ENCODE assay signal across 9 cellular contexts in genomic region chr2:241560181-241560882, GRCh38. TPM values are rescaled to one million over a fixed set of nuclear protein-coding genes. Genes with fewer than 3 reads are reported as not detected.
DNase-seq lines count a peak whose midpoint lies in the region; ATAC-seq and TF ChIP-seq lines count a peak whose summit lies in the region.
"Had no signal": no experiment of that assay in that cellular context is flagged by ENCODE, and none has a peak within 500 bp of the region (broad histone marks: within the 10 kb centered on the region; RNA-seq: fewer than 3 reads in every experiment).

No MANE protein-coding gene starts in this region.

- H3K27me3 ChIP-seq in heart left ventricle = peaks cover 0 to 27% (median 2%) of the 10 kb centered on the region in 9 donors
- H3K27me3 ChIP-seq in upper lobe of left lung = peaks cover 0 to 10% (median 0%) of the 10 kb centered on the region in 4 donors

- H3K27ac ChIP-seq in heart left ventricle (peak overlapping the region in 2 of 12 donors; percentile 81 to 86), mesodermal cell (ENCODE audit: low read depth, low read length, severe bottlenecking) (peak overlapping the region; percentile 49), upper lobe of left lung (peak overlapping the region in 3 of 4 donors; percentile 17 to 86 (median 61))

- DNase-seq in heart left ventricle = peak in 1 of 5 donors; percentile 49
- DNase-seq in Right ventricle myocardium inferior (ENCODE audit: missing footprints) = no peak
- no peak for DNase-seq in choroid plexus epithelial cell (ENCODE audit: low read depth)
- peak in 1 of 2 donors; percentile 71 for DNase-seq in upper lobe of left lung
- DNase-seq in NCI-H2196 (lab: John Stamatoyannopoulos, UW; ENCODE audit: unreplicated experiment) = no peak
- no peak for DNase-seq in DMS114 treated with DMSO at 0.1 percent for 48 hours (lab: John Stamatoyannopoulos, UW; ENCODE audit: unreplicated experiment)
- no peak for DNase-seq in EL
- DNase-seq: activated naive CD4-positive, alpha-beta T cell treated with anti-CD3 and anti-CD28 coated beads, Interleukin-2, amount 50 U/mL, for 16 hours had no signal

- H3K4me3 ChIP-seq in heart left ventricle (peak overlapping the region in 9 of 12 donors; percentile 50 to 90 (median 72)), choroid plexus epithelial cell (ENCODE audit: low read depth, low read length) (peak overlapping the region; percentile 67), mesodermal cell (ENCODE audit: extremely low read depth, insufficient read depth, low read length, poor library complexity, severe bottlenecking) (peak overlapping the region; percentile 70), upper lobe of left lung (peak overlapping the region in 3 of 4 donors; percentile 74 to 95 (median 77))

- no peak for TF ChIP-seq EP300 in upper lobe of left lung (IDR thresholded peaks at IDR 0.05)

- ATAC-seq in heart left ventricle (no peak), Right ventricle myocardium inferior (no peak), upper lobe of left lung (ENCODE audit: low FRiP score in 2 of 2) (peak in 1 of 2 donors; percentile 0)

- TF ChIP-seq CTCF in heart left ventricle (IDR thresholded peaks at IDR 0.05) (no peak), choroid plexus epithelial cell (conservative IDR thresholded peaks at IDR 0.05; ENCODE audit: low read depth, low read length) (no peak), upper lobe of left lung (IDR thresholded peaks at IDR 0.05) (no peak)

- peaks cover 0 to 22% (median 11%) of the 10 kb centered on the region in 12 donors for H3K9me3 ChIP-seq in heart left ventricle
- no peaks in the 10 kb centered on the region for H3K9me3 ChIP-seq in mesodermal cell (ENCODE audit: control insufficient read depth, low read length)
- no peaks in the 10 kb centered on the region for H3K9me3 ChIP-seq in upper lobe of left lung

- peaks cover 0 to 61% (median 24%) of the 10 kb centered on the region in 12 donors for H3K4me1 ChIP-seq in heart left ventricle
- H3K4me1 ChIP-seq in mesodermal cell (ENCODE audit: control insufficient read depth, insufficient read depth, low read length, poor library complexity, severe bottlenecking) = peaks cover 32% of the 10 kb centered on the region
- H3K4me1 ChIP-seq in upper lobe of left lung = peaks cover 32 to 65% (median 36%) of the 10 kb centered on the region in 4 donors

- H3K36me3 ChIP-seq in heart left ventricle = peaks cover 0 to 9% (median 0%) of the 10 kb centered on the region in 9 donors
- peaks cover 23% of the 10 kb centered on the region for H3K36me3 ChIP-seq in mesodermal cell (ENCODE audit: control insufficient read depth, insufficient read depth, low read length)
- peaks cover 0 to 7% (median 3%) of the 10 kb centered on the region in 4 donors for H3K36me3 ChIP-seq in upper lobe of left lung

- TF ChIP-seq POLR2A in heart left ventricle (IDR thresholded peaks at IDR 0.05) (no peak), upper lobe of left lung (IDR thresholded peaks at IDR 0.05) (no peak)

- 71 to 81% (median 78%) methylated on average over 11 to 18 of the region's 18 CpGs for WGBS in heart left ventricle, 4 donors
- 84 to 88% methylated on average over 15 to 17 of the region's 18 CpGs for WGBS in mesodermal cell (ENCODE audit: insufficient coverage in 2 of 2), 2 experiments
- 78 to 82% methylated on average over 11 to 17 of the region's 18 CpGs for WGBS in upper lobe of left lung, 2 donors

- intact Hi-C loops in heart left ventricle (cut with DNase I) = loop anchor here in 1 of 10 donors (5.0 kb wide), 1 partner anchor 53 kb away; the partner anchor contains the start of gene STK25
- intact Hi-C loops in Right ventricle myocardium inferior (cut with DNase I) = no loop called here

RNA-seq across cellular contexts. Expression of gene BOK, which starts 1.8 kb away (rescaled TPM):
- total RNA-seq in heart left ventricle (10 to 100 TPM in 3 of 9 donors, 1 to 10 TPM in 6; 1.7 to 22.3 (median 8.4) TPM), Right ventricle myocardium inferior (4.5 TPM), upper lobe of left lung (100 to 1,000 TPM in 1 of 6 donors, 10 to 100 TPM in 5; 42.9 to 143 (median 61.3) TPM)
- polyA plus RNA-seq in heart left ventricle = 1 to 10 TPM; 1.4 to 9.6 TPM
- polyA plus RNA-seq in mesodermal cell (2013, experiment 1 of 2) = 33.0 TPM
- polyA plus RNA-seq in mesodermal cell (2013, experiment 2 of 2) = 28.9 TPM

RNA-seq across cellular contexts. Expression of gene STK25, which starts 51.9 kb away (rescaled TPM):
- 100 to 1,000 TPM in 4 of 9 donors, 10 to 100 TPM in 5; 76.8 to 186 (median 94.7) TPM for total RNA-seq in heart left ventricle
- polyA plus RNA-seq in heart left ventricle = 100 to 1,000 TPM in 1 of 2 donors, 10 to 100 TPM in 1; 94.8 to 156 TPM
- total RNA-seq in Right ventricle myocardium inferior = 97.4 TPM
- polyA plus RNA-seq in mesodermal cell (2013, experiment 1 of 2) = 191 TPM
- 176 TPM for polyA plus RNA-seq in mesodermal cell (2013, experiment 2 of 2)
- total RNA-seq in upper lobe of left lung = 100 to 1,000 TPM in 5 of 6 donors, 10 to 100 TPM in 1; 97.3 to 351 (median 134) TPM
